Comparison of ENCODE assay signal across 10 cellular contexts in genomic region chr12:71551529-71551928, GRCh38.
A peak's percentile ranks its signal among the peaks of the same experiment; 100 is the strongest.
DNase-seq lines count a peak whose midpoint lies in the region; ATAC-seq and TF ChIP-seq lines count a peak whose summit lies in the region.
"Had no signal": no experiment of that assay in that cellular context is flagged by ENCODE, and none has a peak within 500 bp of the region (broad histone marks: within the 10 kb centered on the region; RNA-seq: fewer than 3 reads in every experiment).

No MANE protein-coding gene starts in this region.

- H3K27ac ChIP-seq in breast epithelium (no peak overlapping the region), OCI-LY3 (ENCODE audit: low read length) (no peak overlapping the region), lower lobe of right lung (no peak overlapping the region)

- H2AFZ ChIP-seq in OCI-LY3 (ENCODE audit: low read depth, low read length) = no peak overlapping the region

- no peak overlapping the region for H3K27ac Mint-ChIP-seq in MCF 10A (ENCODE audit: low read depth, unreplicated experiment)
- no peak overlapping the region for H3K27ac Mint-ChIP-seq in type B pancreatic cell
- H3K27ac Mint-ChIP-seq: T-helper 1 cell treated with Interleukin-12 subunit alpha and Interleukin-12 subunit beta and Interleukin-4 antibody, amounts not matched to agents 30 μg/mL and 1 μg/mL, for 36 hours had no signal

- no peak overlapping the region for H3K4me2 ChIP-seq in OCI-LY3 (ENCODE audit: low read length)

- CTCF ChIA-PET in MCF 10A (lab: Yijun Ruan, JAX) = interaction anchor here (0.7 to 4.7 kb wide), 24 partner anchors 9 to 353 kb away, joined by 3 to 74 read pairs (median 4); partner anchors contain the start of gene LGR5

- TF ChIP-seq CTCF in MCF 10A (IDR thresholded peaks at IDR 0.05; ENCODE audit: unreplicated experiment) (peak; percentile 44), breast epithelium (IDR thresholded peaks at IDR 0.05) (no peak), OCI-LY3 (IDR thresholded peaks at IDR 0.05; ENCODE audit: low read depth, low read length) (peak; percentile 71), fibroblast of the aortic adventitia (IDR thresholded peaks at IDR 0.05; ENCODE audit: insufficient read depth, low read length) (peak; percentile 62), type B pancreatic cell (conservative IDR thresholded peaks at IDR 0.05) (peak; percentile 69), lower lobe of right lung (IDR thresholded peaks at IDR 0.05) (no peak)

- H3K36me3 Mint-ChIP-seq in MCF 10A (ENCODE audit: insufficient read depth, unreplicated experiment) (no peaks in the 10 kb centered on the region), type B pancreatic cell (no peaks in the 10 kb centered on the region)

- H3K79me2 ChIP-seq in OCI-LY3 (ENCODE audit: low read length) = no peaks in the 10 kb centered on the region

- no peak for ATAC-seq in lower lobe of right lung
- no peak for ATAC-seq in GM21576 (IDR thresholded peaks at IDR 0.05; ENCODE audit: unreplicated experiment)

- H3K9me3 Mint-ChIP-seq in MCF 10A (ENCODE audit: unreplicated experiment) (no peaks in the 10 kb centered on the region), type B pancreatic cell (no peaks in the 10 kb centered on the region)
- H3K9me3 Mint-ChIP-seq: T-helper 1 cell treated with Interleukin-12 subunit alpha and Interleukin-12 subunit beta and Interleukin-4 antibody, amounts not matched to agents 30 μg/mL and 1 μg/mL, for 36 hours had no signal

- no peaks in the 10 kb centered on the region for H3K36me3 ChIP-seq in breast epithelium
- no peaks in the 10 kb centered on the region for H3K36me3 ChIP-seq in OCI-LY3 (replicated peaks; ENCODE audit: low read depth, low read length)
- no peaks in the 10 kb centered on the region for H3K36me3 ChIP-seq in lower lobe of right lung

- H3K9me3 ChIP-seq in breast epithelium (no peaks in the 10 kb centered on the region), OCI-LY3 (ENCODE audit: insufficient read depth, low read length) (no peaks in the 10 kb centered on the region), lower lobe of right lung (no peaks in the 10 kb centered on the region)

- H3K4me3 Mint-ChIP-seq in MCF 10A (ENCODE audit: unreplicated experiment) = no peak overlapping the region
- no peak overlapping the region for H3K4me3 Mint-ChIP-seq in type B pancreatic cell
- H3K4me3 Mint-ChIP-seq: T-helper 1 cell treated with Interleukin-12 subunit alpha and Interleukin-12 subunit beta and Interleukin-4 antibody, amounts not matched to agents 30 μg/mL and 1 μg/mL, for 36 hours had no signal

- TF ChIP-seq POLR2A in breast epithelium (IDR thresholded peaks at IDR 0.05) = no peak

- H4K20me1 ChIP-seq in OCI-LY3 (ENCODE audit: insufficient read depth, low read length) = no peaks in the 10 kb centered on the region

- POLR2A ChIA-PET in MCF 10A (lab: Yijun Ruan, JAX) = interaction anchor here (0.7 to 1.8 kb wide), 4 partner anchors 136 to 534 kb away, joined by 3 to 4 read pairs (median 3); no protein-coding TSS in a partner anchor

- H3K27me3 Mint-ChIP-seq in MCF 10A (ENCODE audit: insufficient read depth, unreplicated experiment) (no peaks in the 10 kb centered on the region), type B pancreatic cell (no peaks in the 10 kb centered on the region)

- H3K4me1 ChIP-seq in breast epithelium (no peaks in the 10 kb centered on the region), OCI-LY3 (ENCODE audit: low read length) (no peaks in the 10 kb centered on the region), lower lobe of right lung (no peaks in the 10 kb centered on the region)

- H3K4me3 ChIP-seq in breast epithelium = no peak overlapping the region
- no peak overlapping the region for H3K4me3 ChIP-seq in OCI-LY3 (ENCODE audit: low read length)
- H3K4me3 ChIP-seq in fibroblast of the aortic adventitia (ENCODE audit: low read depth, low read length) = no peak overlapping the region
- H3K4me3 ChIP-seq in lower lobe of right lung = no peak overlapping the region

- no TSS peak for BruUV-seq in MCF 10A (replicated peaks; lab: Mats Ljungman, UMichigan)

- intact Hi-C loops in MCF 10A (cut with micrococcal nuclease) = loop anchor here (1.0 to 2.0 kb wide), 3 partner anchors 136 to 334 kb away; no protein-coding TSS in a partner anchor
- intact Hi-C loops in breast epithelium (cut with DNase I; ENCODE audit: low total_unique reads) = no loop called here
- intact Hi-C loops in lower lobe of right lung (cut with DNase I) = no loop called here

- DNase-seq in MCF 10A (ENCODE audit: unreplicated experiment) (peak; percentile 41), breast epithelium (ENCODE audit: low spot score in 2 of 2) (no peak), fibroblast of the aortic adventitia (ENCODE audit: low read depth) (peak; percentile 50), type B pancreatic cell (ENCODE audit: extremely low spot score, unreplicated experiment) (no peak), lower lobe of right lung (no peak)
- DNase-seq in activated CD4-positive, alpha-beta T cell treated with anti-CD3 and anti-CD28 coated beads for 1 hour = no peak
- DNase-seq: DMS79 treated with DMSO at 0.1 percent for 48 hours had no signal

- H3K9ac ChIP-seq in OCI-LY3 (ENCODE audit: low read length) = no peak overlapping the region

- H3K27me3 ChIP-seq in breast epithelium = no peaks in the 10 kb centered on the region
- H3K27me3 ChIP-seq in OCI-LY3 (ENCODE audit: low read depth, low read length) = no peaks in the 10 kb centered on the region
- H3K27me3 ChIP-seq in lower lobe of right lung (ENCODE audit: low read depth) = no peaks in the 10 kb centered on the region

- H3K4me1 Mint-ChIP-seq in MCF 10A (ENCODE audit: insufficient read depth, unreplicated experiment) (no peaks in the 10 kb centered on the region), type B pancreatic cell (ENCODE audit: unreplicated experiment) (peaks cover 6% of the 10 kb centered on the region)

Comparison
In these comparisons a context has a peak if more than half of its experiments do, and no peak if none do; other contexts are left out.
1. DNase-seq: peak in MCF 10A (single experiment) and fibroblast of the aortic adventitia (single experiment); none in breast epithelium (0 of 2), type B pancreatic cell (single experiment), activated CD4-positive, alpha-beta T cell treated with anti-CD3 and anti-CD28 coated beads for 1 hour (single experiment) and lower lobe of right lung (single experiment).
2. CTCF ChIP-seq: peak in MCF 10A (single experiment), OCI-LY3 (single experiment), fibroblast of the aortic adventitia (single experiment) and type B pancreatic cell (single experiment); none in breast epithelium (0 of 3) and lower lobe of right lung (single experiment).